Comparison of ENCODE assay signal across 7 cellular contexts in genomic region chr7:38398725-38399321, GRCh38.
A peak's percentile ranks its signal among the peaks of the same experiment; 100 is the strongest.
DNase-seq lines count a peak whose midpoint lies in the region; ATAC-seq and TF ChIP-seq lines count a peak whose summit lies in the region.

No MANE protein-coding gene starts in this region.

- H3K27me3 ChIP-seq in transverse colon, result no peaks in the 10 kb centered on the region

- DNase-seq in GM10266 (ENCODE audit: extremely low spot score) (peak; percentile 49), NCI-H82 treated with DMSO at 0.1 percent for 48 hours (lab: John Stamatoyannopoulos, UW; ENCODE audit: unreplicated experiment) (peak; percentile 39), activated T-cell treated with anti-CD3 and anti-CD28 coated beads for 24 hours (ENCODE audit: low read depth) (peak; percentile 23), fibroblast of peridontal ligament (ENCODE audit: extremely low read depth) (peak; percentile 57), osteocyte (ENCODE audit: extremely low spot score, unreplicated experiment) (no peak), transverse colon (peak; percentile 39)

- peak; percentile 88 for TF ChIP-seq CTCF in GM10266 (IDR thresholded peaks at IDR 0.05; ENCODE audit: control insufficient read depth, insufficient read depth, low read depth, missing control alignments)
- TF ChIP-seq CTCF in osteocyte (IDR thresholded peaks at IDR 0.05), result peak; percentile 90
- peak; percentile 73 to 92 (median 80) for TF ChIP-seq CTCF in transverse colon (IDR thresholded peaks at IDR 0.05)

- H3K4me1 ChIP-seq in transverse colon, result no peaks in the 10 kb centered on the region

- no peak overlapping the region for H3K4me3 Mint-ChIP-seq in osteocyte (ENCODE audit: unreplicated experiment)

- no peaks in the 10 kb centered on the region for H3K4me1 Mint-ChIP-seq in osteocyte (ENCODE audit: unreplicated experiment)

- H3K36me3 Mint-ChIP-seq in osteocyte (ENCODE audit: unreplicated experiment), result no peaks in the 10 kb centered on the region

- ATAC-seq in HG02884 (IDR thresholded peaks at IDR 0.05; ENCODE audit: unreplicated experiment), result peak; percentile 51

- H3K9me3 ChIP-seq in transverse colon, result no peaks in the 10 kb centered on the region

- H3K4me3 ChIP-seq in transverse colon, result no peak overlapping the region

- H3K36me3 ChIP-seq in transverse colon, result no peaks in the 10 kb centered on the region

- TF ChIP-seq EP300 in transverse colon (IDR thresholded peaks at IDR 0.05; ENCODE audit: low read depth), result no peak

- intact Hi-C loops in transverse colon (cut with DNase I; ENCODE audit: low total_unique reads), result no loop called here

- TF ChIP-seq POLR2A in transverse colon (IDR thresholded peaks at IDR 0.05), result no peak

- H3K27ac Mint-ChIP-seq in osteocyte (ENCODE audit: unreplicated experiment), result no peak overlapping the region

- no peaks in the 10 kb centered on the region for H3K27me3 Mint-ChIP-seq in osteocyte (ENCODE audit: unreplicated experiment)

- H3K27ac ChIP-seq in transverse colon, result no peak overlapping the region

- WGBS in transverse colon (ENCODE audit: low coverage in 1 of 2), 2 donors, result 1 to 6% methylated on average over 8 to 9 of the region's 9 CpGs

- no peaks in the 10 kb centered on the region for H3K9me3 Mint-ChIP-seq in osteocyte (ENCODE audit: unreplicated experiment)

- in situ Hi-C loops in transverse colon (cut with MboI; ENCODE audit: low pct_ligation_motif_present in 1 of 4, low pct_unique_long_range_greater_than_20kb in 1 of 4, low sequenced_read_pairs in 3 of 4), result loop anchor here in 1 of 4 donors (10.0 kb wide), 1 partner anchor 266 kb away; no protein-coding TSS in a partner anchor
